In genomic region chr6:3162067-3162497, GRCh38 we compare ENCODE assay signal across 8 cellular contexts. TPM values are rescaled to one million over a fixed set of nuclear protein-coding genes. Genes with fewer than 3 reads are reported as not detected.
DNase-seq lines count a peak whose midpoint lies in the region; ATAC-seq lines count a peak whose summit lies in the region.

No MANE protein-coding gene starts in this region.

- H3K27ac Mint-ChIP-seq in dendritic cell treated with granulocyte-macrophage colony-stimulating factor and Interleukin-4, amounts not matched to agents 40 ng/mL and 50 ng/mL, for 4 days = peak overlapping the region; percentile 83

- H3K9me3 ChIP-seq in neuron (ENCODE audit: low read length) = no peaks in the 10 kb centered on the region

- H3K4me3 Mint-ChIP-seq in dendritic cell treated with granulocyte-macrophage colony-stimulating factor and Interleukin-4, amounts not matched to agents 40 ng/mL and 50 ng/mL, for 4 days = no peak overlapping the region

- DNase-seq in COLO668 (lab: John Stamatoyannopoulos, UW; ENCODE audit: unreplicated experiment) (peak; percentile 32), NCI-H69 (lab: John Stamatoyannopoulos, UW) (peak; percentile 72), epidermal melanocyte (ENCODE audit: insufficient read length, low spot score) (no peak), mesenteric fat pad (ENCODE audit: low spot score) (no peak), KG1 (lab: John Stamatoyannopoulos, UW) (no peak)

- no peaks in the 10 kb centered on the region for H3K9me3 Mint-ChIP-seq in dendritic cell treated with granulocyte-macrophage colony-stimulating factor and Interleukin-4, amounts not matched to agents 40 ng/mL and 50 ng/mL, for 4 days

- H3K27me3 ChIP-seq in neuron (ENCODE audit: insufficient read depth, low read length) = no peaks in the 10 kb centered on the region

- H3K36me3 ChIP-seq in neuron (ENCODE audit: insufficient read depth, low read length) = no peaks in the 10 kb centered on the region

- peaks cover 46% of the 10 kb centered on the region for H3K27me3 Mint-ChIP-seq in dendritic cell treated with granulocyte-macrophage colony-stimulating factor and Interleukin-4, amounts not matched to agents 40 ng/mL and 50 ng/mL, for 4 days

- intact Hi-C loops in dendritic cell treated with granulocyte-macrophage colony-stimulating factor and Interleukin-4, amounts not matched to agents 40 ng/mL and 50 ng/mL, for 4 days (cut with micrococcal nuclease) = loop anchor here (5.0 kb wide), 2 partner anchors 35 to 95 kb away; partner anchors contain the start of gene PSMG4

- H3K4me3 ChIP-seq in neuron (ENCODE audit: low read length) = peak overlapping the region; percentile 79

- ATAC-seq in GM19452 (IDR thresholded peaks at IDR 0.05; ENCODE audit: unreplicated experiment) = no peak

- H3K4me1 Mint-ChIP-seq in dendritic cell treated with granulocyte-macrophage colony-stimulating factor and Interleukin-4, amounts not matched to agents 40 ng/mL and 50 ng/mL, for 4 days (ENCODE audit: low read depth) = peaks cover 37% of the 10 kb centered on the region

- H3K36me3 Mint-ChIP-seq in dendritic cell treated with granulocyte-macrophage colony-stimulating factor and Interleukin-4, amounts not matched to agents 40 ng/mL and 50 ng/mL, for 4 days (ENCODE audit: low read depth) = peaks cover 7% of the 10 kb centered on the region

- H3K4me1 ChIP-seq in neuron (ENCODE audit: insufficient read depth, low read length) = peaks cover 53% of the 10 kb centered on the region

- peak overlapping the region; percentile 91 for H2AFZ ChIP-seq in neuron (ENCODE audit: low read depth, low read length)

RNA-seq across cellular contexts. Expression of gene TUBB2A, which starts 4.7 kb away (rescaled TPM):
- 314 TPM for total RNA-seq in mesenteric fat pad

RNA-seq across cellular contexts. Expression of gene BPHL, which starts 43.6 kb away (rescaled TPM):
- 25.1 TPM for total RNA-seq in mesenteric fat pad

Comparison
In these comparisons a context has a peak if more than half of its experiments do, and no peak if none do; other contexts are left out.
1. DNase-seq: peak in COLO668 (single experiment) and NCI-H69 (single experiment); none in epidermal melanocyte (single experiment), mesenteric fat pad (single experiment) and KG1 (single experiment).